In the genomic region with DNA sequence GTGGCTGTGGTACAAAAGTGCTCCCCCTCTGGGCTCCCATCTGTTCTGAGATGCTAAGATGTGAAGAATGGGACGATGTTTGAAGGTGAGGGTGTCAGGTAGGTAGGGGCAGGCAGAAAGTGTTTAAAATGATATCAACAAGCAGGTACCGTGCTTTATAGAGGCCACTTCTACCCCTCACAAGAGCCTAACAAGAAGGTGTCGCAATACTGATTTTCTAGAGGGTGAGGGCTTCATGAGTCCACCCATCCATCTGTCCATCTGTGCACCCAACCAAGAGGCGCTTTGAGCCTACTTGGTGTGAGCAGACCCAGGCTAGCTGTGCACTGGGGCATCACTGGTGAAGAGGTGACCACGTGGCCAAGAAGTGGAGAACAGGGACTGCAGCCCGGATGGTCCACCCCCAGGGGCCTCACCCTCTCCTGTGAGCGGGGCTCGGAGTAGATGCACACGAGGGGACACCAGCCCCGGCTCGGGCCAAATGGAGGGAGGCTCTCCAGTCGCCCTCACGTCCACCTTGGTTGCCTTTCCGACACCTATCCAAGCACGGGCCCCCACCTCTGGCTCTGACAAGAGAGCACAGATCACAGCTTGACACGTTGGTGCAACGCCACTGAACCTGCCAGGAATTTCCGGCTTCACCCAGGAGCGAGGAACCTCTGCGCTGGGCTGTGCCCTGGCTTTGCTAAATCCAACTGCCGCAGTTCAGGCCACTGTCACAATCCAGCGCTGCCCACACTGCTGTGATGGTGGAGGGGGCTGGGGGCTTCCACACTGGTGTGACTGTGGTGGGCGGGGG, we compare ENCODE assay signal across 26 cellular contexts. TPM values are rescaled to one million over a fixed set of nuclear protein-coding genes. Genes with fewer than 3 reads are reported as not detected.
DNase-seq lines count a peak whose midpoint lies in the region; ATAC-seq, FAIRE-seq and TF ChIP-seq lines count a peak whose summit lies in the region.
"Had no signal": no experiment of that assay in that cellular context is flagged by ENCODE, and none has a peak within 500 bp of the region (broad histone marks: within the 10 kb centered on the region; RNA-seq: fewer than 3 reads in every experiment).

No MANE protein-coding gene starts in this region.

- no peaks in the 10 kb centered on the region for H3K79me2 ChIP-seq in HepG2 (ENCODE audit: insufficient read depth, low read length)

- H3K36me3 Mint-ChIP-seq in T-helper 17 cell (ENCODE audit: low read depth) = peaks cover 2% of the 10 kb centered on the region

- CTCF ChIA-PET in HepG2 (lab: Yijun Ruan, JAX; ENCODE audit: low intra/inter-chr PET ratio, low total read pairs) = no interaction called here

- in situ Hi-C loops in HepG2 (cut with HindIII; ENCODE audit: extremely low pct_ligation_motif_present, low pct_unique_long_range_greater_than_20kb) = no loop called here

- DNase-seq in HepG2 (ENCODE audit: low spot score) (no peak), right lobe of liver (no peak), T-helper 17 cell (no peak), neuronal stem cell (ENCODE audit: low spot score) (no peak), DMS114 treated with DMSO at 0.1 percent for 48 hours (lab: John Stamatoyannopoulos, UW; ENCODE audit: unreplicated experiment) (no peak)
- no peak for DNase-seq in activated CD4-positive, alpha-beta T cell treated with anti-CD3 and anti-CD28 coated beads, Interleukin-2, amount 50 U/mL, for 1 hour
- DNase-seq: 8988T; CD4-positive, CD25-positive, alpha-beta regulatory T cell; GM23248; HFFc6; NCI-H1092; NCI-H1417 treated with DMSO at 0.1 percent for 48 hours; NCI-H1694 treated with DMSO at 0.1 percent for 48 hours; NCI-H2081; NCI-H2227 treated with DMSO at 0.1 percent for 48 hours; PC-9; SJCRH30 had no signal

- intact Hi-C loops in HepG2 (cut with micrococcal nuclease; ENCODE audit: unreplicated experiment) = no loop called here
- intact Hi-C loops in right lobe of liver (cut with DNase I) = no loop called here

- no peaks in the 10 kb centered on the region for H3K79me1 ChIP-seq in neuronal stem cell (ENCODE audit: low read depth, low read length)

- peak overlapping the region; percentile 65 for H3K14ac ChIP-seq in neuronal stem cell (ENCODE audit: low read length)

- H2BK12ac ChIP-seq in neuronal stem cell (ENCODE audit: low read length) = no peak overlapping the region

- no peak overlapping the region for H4K8ac ChIP-seq in neuronal stem cell (ENCODE audit: low read depth, low read length)

- H4K91ac ChIP-seq in neuronal stem cell (ENCODE audit: low read depth, low read length, poor library complexity) = no peak overlapping the region

- no peak overlapping the region for H3K27ac Mint-ChIP-seq in T-helper 17 cell
- H3K27ac Mint-ChIP-seq: CD4-positive, CD25-positive, alpha-beta regulatory T cell; HFFc6 had no signal

- H3K9ac ChIP-seq in HepG2 (ENCODE audit: insufficient read depth, low read depth, low read length) = no peak overlapping the region
- H3K9ac ChIP-seq in neuronal stem cell (ENCODE audit: low read depth, low read length, poor library complexity) = no peak overlapping the region
- H3K9ac ChIP-seq: GM23248 had no signal

- BruUV-seq in HepG2 (replicated peaks; lab: Mats Ljungman, UMichigan) = no TSS peak

- no peak for TF ChIP-seq RAD21 in HepG2 (CRISPR knock-in tag; IDR thresholded peaks at IDR 0.05)

- POLR2A ChIA-PET in HepG2 (lab: Yijun Ruan, JAX) = no interaction called here

- H3K4me1 Mint-ChIP-seq in T-helper 17 cell = peaks cover 2% of the 10 kb centered on the region

- TF ChIP-seq POLR2A in HepG2 (IDR thresholded peaks at IDR 0.05; ENCODE audit: insufficient read depth in 1 of 2, low read depth in 2 of 2, low read length in 2 of 2) (no peak), right lobe of liver (IDR thresholded peaks at IDR 0.05) (no peak)

- no peak overlapping the region for H3K4me3 ChIP-seq in HepG2 (replicated peaks in 1 of 3; ENCODE audit: insufficient read depth in 1 of 3, low read depth in 2 of 3, low read length in 3 of 3)
- H3K4me3 ChIP-seq in right lobe of liver = no peak overlapping the region
- H3K4me3 ChIP-seq in neuronal stem cell (ENCODE audit: low read length in 2 of 2) = no peak overlapping the region
- H3K4me3 ChIP-seq: GM23248, HAP-1, PC-9, SJCRH30 had no signal

- no peaks in the 10 kb centered on the region for H3K4me1 ChIP-seq in HepG2 (ENCODE audit: insufficient read depth, low read length)
- H3K4me1 ChIP-seq in right lobe of liver = no peaks in the 10 kb centered on the region
- H3K4me1 ChIP-seq in neuronal stem cell (ENCODE audit: control insufficient read depth in 2 of 2, insufficient read depth in 1 of 2, low read depth in 1 of 2, low read length in 2 of 2) = peaks cover 5 to 37% of the 10 kb centered on the region in 2 donors
- H3K4me1 ChIP-seq: HAP-1 had no signal

- peak overlapping the region; percentile 64 for H2AK5ac ChIP-seq in neuronal stem cell (ENCODE audit: low read depth, low read length)

- WGBS in HepG2 (ENCODE audit: low lambda C conversion rate) = 95% methylated on average over 17 of the region's 23 CpGs
- 92% methylated on average over 6 of the region's 23 CpGs for WGBS in right lobe of liver (ENCODE audit: insufficient coverage, low coverage, low lambda C conversion rate, missing lambda C conversion rate)
- WGBS in neuronal stem cell (ENCODE audit: extremely low coverage in 2 of 2, insufficient read length in 2 of 2, insufficient replicate concordance in 1 of 2), 2 donors = no CpG with 5 or more reads among the region's 23 CpGs

- FAIRE-seq in HepG2 (lab: Jason Lieb, UNC) = no peak
- FAIRE-seq: G401.6, HTR-8/SVneo had no signal

- no peaks in the 10 kb centered on the region for H3K27me3 ChIP-seq in HepG2 (ENCODE audit: control insufficient read depth in 1 of 2, insufficient read depth in 2 of 2, low read length in 2 of 2)
- H3K27me3 ChIP-seq in right lobe of liver = no peaks in the 10 kb centered on the region
- H3K27me3 ChIP-seq in neuronal stem cell (ENCODE audit: control insufficient read depth in 3 of 3, insufficient read depth in 3 of 3, low read depth in 1 of 3, low read length in 3 of 3) = no peaks in the 10 kb centered on the region
- H3K27me3 ChIP-seq: SJCRH30 had no signal

- ATAC-seq in HepG2 (no peak), right lobe of liver (no peak), T-helper 17 cell (no peak), HG02973 (IDR thresholded peaks at IDR 0.05; ENCODE audit: unreplicated experiment) (no peak)
- ATAC-seq: Right ventricle myocardium inferior, SK-N-SH treated with all-trans-retinoic acid at 6 μM for 48 hours had no signal

- no peak overlapping the region for H2BK120ac ChIP-seq in neuronal stem cell (ENCODE audit: low read depth, low read length)

- H4K20me1 ChIP-seq in HepG2 (ENCODE audit: insufficient read depth, low read length) = peaks cover 4% of the 10 kb centered on the region; the same call in 1 of the 2 replicates

- no peaks in the 10 kb centered on the region for H3K27me3 Mint-ChIP-seq in T-helper 17 cell
- H3K27me3 Mint-ChIP-seq: CD4-positive, CD25-positive, alpha-beta regulatory T cell had no signal

- H3K36me3 ChIP-seq in HepG2 (replicated peaks in 1 of 2; ENCODE audit: control insufficient read depth in 1 of 2, insufficient read depth in 2 of 2, low read length in 2 of 2) (no peaks in the 10 kb centered on the region; a peak in 2 of 5 replicates), right lobe of liver (no peaks in the 10 kb centered on the region), neuronal stem cell (replicated peaks in 1 of 2; ENCODE audit: control insufficient read depth in 2 of 2, insufficient read depth in 2 of 2, low read length in 2 of 2) (no peaks in the 10 kb centered on the region)
- H3K36me3 ChIP-seq: HAP-1, SJCRH30 had no signal

- H2BK15ac ChIP-seq in neuronal stem cell (ENCODE audit: low read length) = no peak overlapping the region

- H3K23ac ChIP-seq in neuronal stem cell (ENCODE audit: low read depth, low read length, poor library complexity) = no peak overlapping the region

- TF ChIP-seq CTCF in HepG2 (CRISPR knock-in tag; IDR thresholded peaks at IDR 0.05) (no peak), right lobe of liver (IDR thresholded peaks at IDR 0.05) (no peak)

- H3K4me2 ChIP-seq in HepG2 (ENCODE audit: low read depth, low read length) = no peak overlapping the region
- H3K4me2 ChIP-seq in neuronal stem cell (ENCODE audit: insufficient read depth, low read length, poor library complexity, severe bottlenecking) = no peak overlapping the region
- H3K4me2 ChIP-seq: PC-9 had no signal

- H3K4me3 Mint-ChIP-seq in T-helper 17 cell = peak overlapping the region; percentile 55
- H3K4me3 Mint-ChIP-seq: CD4-positive, CD25-positive, alpha-beta regulatory T cell; HFFc6 had no signal

- no peak overlapping the region for H2BK5ac ChIP-seq in neuronal stem cell (ENCODE audit: low read length)

- H3K27ac ChIP-seq in HepG2 (ENCODE audit: extremely low read length, insufficient read depth, low read length) (no peak overlapping the region), right lobe of liver (no peak overlapping the region), neuronal stem cell (replicated peaks; ENCODE audit: low read length) (no peak overlapping the region)
- H3K27ac ChIP-seq: GM23248, PC-9, SJCRH30 had no signal

- no peak overlapping the region for H3K4ac ChIP-seq in neuronal stem cell (ENCODE audit: low read length)

- H3K9me3 ChIP-seq in HepG2 (ENCODE audit: low read length) = no peaks in the 10 kb centered on the region
- no peaks in the 10 kb centered on the region for H3K9me3 ChIP-seq in right lobe of liver
- H3K9me3 ChIP-seq in T-helper 17 cell (ENCODE audit: control insufficient read depth, low read length, poor library complexity, severe bottlenecking) = no peaks in the 10 kb centered on the region
- peaks cover 2 to 6% of the 10 kb centered on the region in 2 donors for H3K9me3 ChIP-seq in neuronal stem cell (replicated peaks in 1 of 2; ENCODE audit: control insufficient read depth in 2 of 2, insufficient read depth in 1 of 2, low read depth in 1 of 2, low read length in 2 of 2)
- H3K9me3 ChIP-seq: HAP-1, SJCRH30 had no signal

- no peak for TF ChIP-seq EP300 in HepG2 (IDR thresholded peaks at IDR 0.05; ENCODE audit: low read depth in 2 of 2, low read length in 2 of 2)
- TF ChIP-seq EP300 in HepG2 (CRISPR knock-in tag; IDR thresholded peaks at IDR 0.05; ENCODE audit: borderline replicate concordance) = no peak

- H2AFZ ChIP-seq in HepG2 (ENCODE audit: low read length) (no peak overlapping the region), neuronal stem cell (ENCODE audit: low read length) (no peak overlapping the region)
- H2AFZ ChIP-seq: GM23248, PC-9 had no signal

- H3K18ac ChIP-seq in neuronal stem cell (ENCODE audit: low read length) = peak overlapping the region; percentile 61

RNA-seq across cellular contexts. Expression of a gene that starts 34.5 kb away (rescaled TPM):
- total RNA-seq in HepG2 (2016; rRNA removed; fragmentation: Illumina TruSeq; extraction: Trizol) (0.14 and 0.29 TPM in 2 replicates), right lobe of liver (not detected), T-helper 17 cell (not detected)
- not detected in 2 replicates for total RNA-seq in HepG2 (2016; cell fraction: cytosol; rRNA removed; fragmentation: Illumina TruSeq; extraction: Trizol; ENCODE audit: low read depth)
- total RNA-seq in HepG2 (2016; cell fraction: insoluble cytoplasmic fraction; rRNA removed; fragmentation: Illumina TruSeq; extraction: Trizol) = 0.09 and 0.28 TPM in 2 replicates
- total RNA-seq in HepG2 (2016; cell fraction: membrane; rRNA removed; fragmentation: Illumina TruSeq; extraction: Trizol) = 0.03 and 0.12 TPM in 2 replicates
- total RNA-seq in HepG2 (2016; cell fraction: nucleus; rRNA removed; fragmentation: Illumina TruSeq; extraction: Trizol) = 0.28 and 0.37 TPM in 2 replicates
- polyA plus RNA-seq in HepG2 (2011; rRNA removed) = 0.01 and 0.07 TPM in 2 replicates
- 0.01 TPM in 1 of 2 replicates, not detected in the other for polyA plus RNA-seq in HepG2 (2011; cell fraction: cytosol; rRNA removed)
- polyA plus RNA-seq in HepG2 (2011; cell fraction: nucleus; rRNA removed) = 0.11 and 0.16 TPM in 2 replicates
- 0.05 and 0.12 TPM in 2 replicates for polyA plus RNA-seq in HepG2 (2012)
- 0.03 TPM in 1 of 2 replicates, not detected in the other for polyA plus RNA-seq in HepG2 (2016; cell fraction: cytosol; fragmentation: Illumina TruSeq; extraction: Trizol; ENCODE audit: low read depth)
- 0.05 and 0.12 TPM in 2 replicates for polyA plus RNA-seq in HepG2 (2016; cell fraction: insoluble cytoplasmic fraction; fragmentation: Illumina TruSeq; extraction: Trizol; ENCODE audit: low read depth)
- 0.05 and 0.07 TPM in 2 replicates for polyA plus RNA-seq in HepG2 (2016; cell fraction: membrane; fragmentation: Illumina TruSeq; extraction: Trizol; ENCODE audit: low read depth)
- polyA plus RNA-seq in HepG2 (2016; cell fraction: nucleus; fragmentation: Illumina TruSeq; extraction: Trizol; ENCODE audit: insufficient read depth, low read depth) = 0.37 and 0.41 TPM in 2 replicates
- polyA minus RNA-seq in HepG2 (2011; rRNA and poly(A)+ RNA removed; ENCODE audit: low replicate concordance) = 0.05 and 0.50 TPM in 2 replicates
- not detected in 2 replicates for polyA minus RNA-seq in HepG2 (2011; cell fraction: cytosol; rRNA and poly(A)+ RNA removed)
- 0.12 and 0.13 TPM in 2 replicates for polyA minus RNA-seq in HepG2 (2011; cell fraction: nucleus; rRNA and poly(A)+ RNA removed)
- polyA plus RNA-seq in neuronal stem cell (2013, experiment 1 of 2) = 41.7 TPM
- 41.7 TPM for polyA plus RNA-seq in neuronal stem cell (2013, experiment 2 of 2)
- total RNA-seq: CD4-positive, CD25-positive, alpha-beta regulatory T cell; GM23248; HFFc6; NCI-H460; PC-9; RPMI7951 had no signal
- polyA plus RNA-seq: BJ, GM23248 had no signal
